Comparison of ENCODE assay signal across 15 cellular contexts in genomic region chr17:18191967-18192366, GRCh38. TPM values are rescaled to one million over a fixed set of nuclear protein-coding genes. Genes with fewer than 3 reads are reported as not detected.
DNase-seq lines count a peak whose midpoint lies in the region; ATAC-seq, FAIRE-seq and TF ChIP-seq lines count a peak whose summit lies in the region.
"Had no signal": no experiment of that assay in that cellular context is flagged by ENCODE, and none has a peak within 500 bp of the region (broad histone marks: within the 10 kb centered on the region; RNA-seq: fewer than 3 reads in every experiment).

No MANE protein-coding gene starts in this region.

- H3K4me1 ChIP-seq in MM.1S (ENCODE audit: low read length) = peaks cover 7% of the 10 kb centered on the region; the same call in 1 of the 2 replicates
- H3K4me1 ChIP-seq in endothelial cell of umbilical vein (ENCODE audit: control insufficient read depth, extremely low read depth, insufficient read depth, low read length) = peaks cover 43% of the 10 kb centered on the region
- peaks cover 67 to 97% of the 10 kb centered on the region in 2 donors for H3K4me1 ChIP-seq in gastrocnemius medialis

- H4K20me1 ChIP-seq in MM.1S (ENCODE audit: insufficient read depth, low read length) (peaks cover 18% of the 10 kb centered on the region), endothelial cell of umbilical vein (replicated peaks; ENCODE audit: control insufficient read depth, extremely low read depth, insufficient read depth, low read length) (no peaks in the 10 kb centered on the region)

- H2AFZ ChIP-seq in MM.1S (ENCODE audit: low read length) (no peak overlapping the region), endothelial cell of umbilical vein (ENCODE audit: low read depth, low read length) (no peak overlapping the region)

- CTCF ChIA-PET in endothelial cell of umbilical vein (lab: Charles Lee) = interaction anchor here (1.1 to 1.8 kb wide), 4 partner anchors 25 to 56 kb away, joined by 3 to 6 read pairs (median 4); no protein-coding TSS in a partner anchor

- no peak for ATAC-seq in gastrocnemius medialis
- no peak for ATAC-seq in GM21423 (IDR thresholded peaks at IDR 0.05; ENCODE audit: unreplicated experiment)

- H3K4me3 ChIP-seq in MM.1S (ENCODE audit: low read length) = no peak overlapping the region
- no peak overlapping the region for H3K4me3 ChIP-seq in endothelial cell of umbilical vein (replicated peaks in 1 of 3; ENCODE audit: insufficient read depth in 1 of 3, low read depth in 1 of 3, low read length in 3 of 3)
- no peak overlapping the region for H3K4me3 ChIP-seq in gastrocnemius medialis
- H3K4me3 ChIP-seq: SJSA1 had no signal

- TF ChIP-seq POLR2A in endothelial cell of umbilical vein (IDR thresholded peaks at IDR 0.05; ENCODE audit: low read depth, low read length) (no peak), gastrocnemius medialis (IDR thresholded peaks at IDR 0.05) (no peak)

- H3K9me2 ChIP-seq in MM.1S (replicated peaks; ENCODE audit: insufficient read depth, low read length) = no peaks in the 10 kb centered on the region

- POLR2A ChIA-PET in endothelial cell of umbilical vein (lab: Charles Lee) = interaction anchor here (1.1 kb wide), 1 partner anchor 27 kb away, joined by 3 read pairs; no protein-coding TSS in a partner anchor

- peak; percentile 26 for TF ChIP-seq CTCF in MM.1S (IDR thresholded peaks at IDR 0.05; ENCODE audit: low read length)
- peak in 1 of 2 donors; percentile 27 for TF ChIP-seq CTCF in endothelial cell of umbilical vein (IDR thresholded peaks at IDR 0.05; ENCODE audit: extremely low read depth in 1 of 2, insufficient read depth in 1 of 2, low read depth in 1 of 2, low read length in 2 of 2)
- TF ChIP-seq CTCF in gastrocnemius medialis (IDR thresholded peaks at IDR 0.05 in 4 of 5, conservative IDR thresholded peaks at IDR 0.05 in 1 of 5) = peak in 1 of 5 experiments; percentile 33

- dilution Hi-C loops in endothelial cell of umbilical vein (cut with MboI; ENCODE audit: extremely low pct_ligation_motif_present, low sequenced_read_pairs) = no loop called here

- in situ Hi-C loops in gastrocnemius medialis (cut with MboI; ENCODE audit: low sequenced_read_pairs in 4 of 4) = no loop called here

- no peaks in the 10 kb centered on the region for H3F3A ChIP-seq in MM.1S (ENCODE audit: insufficient read depth, low read length)

- no peak overlapping the region for H3K4me2 ChIP-seq in MM.1S (ENCODE audit: low read depth, low read length)
- no peak overlapping the region for H3K4me2 ChIP-seq in endothelial cell of umbilical vein (ENCODE audit: insufficient read depth, low read length)

- no peaks in the 10 kb centered on the region for H3K36me3 ChIP-seq in MM.1S (replicated peaks; ENCODE audit: insufficient read depth, low read length)
- H3K36me3 ChIP-seq in endothelial cell of umbilical vein (ENCODE audit: control insufficient read depth in 2 of 2, extremely low read depth in 1 of 2, insufficient read depth in 2 of 2, low read length in 2 of 2) = peaks cover 12 to 19% of the 10 kb centered on the region in 2 experiments
- H3K36me3 ChIP-seq in gastrocnemius medialis = peaks cover 0 to 20% of the 10 kb centered on the region in 2 donors

- no peaks in the 10 kb centered on the region for H3K9me1 ChIP-seq in endothelial cell of umbilical vein (replicated peaks; ENCODE audit: control insufficient read depth, extremely low read depth, insufficient read depth, low read length)

- FAIRE-seq in endothelial cell of umbilical vein (lab: Jason Lieb, UNC) = peak; percentile 37
- FAIRE-seq: endometrium had no signal

- no TSS peak for BruUV-seq in endothelial cell of umbilical vein (replicated peaks; lab: Mats Ljungman, UMichigan)

- DNase-seq in DMS 273 (lab: John Stamatoyannopoulos, UW; ENCODE audit: unreplicated experiment) (peak; percentile 22), DMS 273 treated with DMSO at 0.1 percent for 48 hours (lab: John Stamatoyannopoulos, UW) (no peak), MM.1S (no peak), endothelial cell of umbilical vein (ENCODE audit: low read depth, low spot score) (no peak), gastrocnemius medialis (no peak), T1000 (lab: John Stamatoyannopoulos, UW) (no peak), NCI-H1694 (lab: John Stamatoyannopoulos, UW) (no peak)
- DNase-seq: activated T-cell treated with anti-CD3 and anti-CD28 coated beads, Interleukin-2, amount 50 U/mL, for 1 hour; Karpas-422; midbrain; stimulated activated CD4-positive, alpha-beta T cell treated with anti-CD3 and anti-CD28 coated beads, Interleukin-4, amount 100 ng/mL, for 24 hours had no signal

- intact Hi-C loops in endothelial cell of umbilical vein (cut with micrococcal nuclease) = no loop called here
- intact Hi-C loops in gastrocnemius medialis (cut with DNase I; ENCODE audit: low total_unique reads) = no loop called here

- H3K79me2 ChIP-seq in MM.1S (ENCODE audit: low read length) = peaks cover 92% of the 10 kb centered on the region
- peaks cover 89% of the 10 kb centered on the region for H3K79me2 ChIP-seq in endothelial cell of umbilical vein (ENCODE audit: control insufficient read depth, insufficient read depth, low read length)

- H3K9me3 ChIP-seq in MM.1S (replicated peaks; ENCODE audit: insufficient read depth, low read length) = no peaks in the 10 kb centered on the region
- H3K9me3 ChIP-seq in endothelial cell of umbilical vein (replicated peaks; ENCODE audit: control insufficient read depth, insufficient read depth, low read length) = no peaks in the 10 kb centered on the region
- no peaks in the 10 kb centered on the region for H3K9me3 ChIP-seq in gastrocnemius medialis
- H3K9me3 ChIP-seq: SJSA1 had no signal

- H3K27ac ChIP-seq in MM.1S (ENCODE audit: low read length) = no peak overlapping the region
- no peak overlapping the region for H3K27ac ChIP-seq in endothelial cell of umbilical vein (ENCODE audit: insufficient read depth, low read depth, low read length)
- peak overlapping the region; percentile 59 to 97 (median 92) for H3K27ac ChIP-seq in gastrocnemius medialis
- H3K27ac ChIP-seq: 22Rv1, SJSA1 had no signal

- H3K9ac ChIP-seq in MM.1S (ENCODE audit: low read length) = no peak overlapping the region
- no peak overlapping the region for H3K9ac ChIP-seq in endothelial cell of umbilical vein (replicated peaks; ENCODE audit: extremely low read depth, insufficient read depth, low read length)

- no peaks in the 10 kb centered on the region for H3K27me3 ChIP-seq in MM.1S (replicated peaks; ENCODE audit: insufficient read depth, low read length)
- H3K27me3 ChIP-seq in endothelial cell of umbilical vein (ENCODE audit: control insufficient read depth in 2 of 2, insufficient read depth in 2 of 2, low read length in 2 of 2) = no peaks in the 10 kb centered on the region
- H3K27me3 ChIP-seq in gastrocnemius medialis = no peaks in the 10 kb centered on the region
- H3K27me3 ChIP-seq: SJSA1 had no signal

TF ChIP-seq in endothelial cell of umbilical vein, 7 proteins besides CTCF, POLR2A, EP300 and RAD21:
- TF ChIP-seq MYC (IDR thresholded peaks at IDR 0.05; ENCODE audit: low read depth, low read length) = no peak
- no peak for TF ChIP-seq FOS (IDR thresholded peaks at IDR 0.05; ENCODE audit: borderline replicate concordance, insufficient read depth, low read length)
- no peak for TF ChIP-seq GATA2 (IDR thresholded peaks at IDR 0.05; ENCODE audit: insufficient read depth, insufficient read length, low read depth, low read length)
- TF ChIP-seq MAX (IDR thresholded peaks at IDR 0.05; ENCODE audit: insufficient read depth, insufficient read length) = no peak
- no peak for TF ChIP-seq JUN (IDR thresholded peaks at IDR 0.05; ENCODE audit: borderline replicate concordance, insufficient read depth, insufficient read length, low read depth)
- no peak for TF ChIP-seq EZH2 (IDR thresholded peaks at IDR 0.05; ENCODE audit: borderline replicate concordance, low read depth, low read length, severe bottlenecking)
- TF ChIP-seq POLR2AphosphoS5 (IDR thresholded peaks at IDR 0.05; ENCODE audit: insufficient read depth, low read depth, low read length) = no peak

RNA-seq across cellular contexts. Expression of gene ALKBH5, which starts 8.3 kb away (rescaled TPM):
- total RNA-seq in endothelial cell of umbilical vein (70.7 and 71.0 TPM in 2 replicates), gastrocnemius medialis (100 to 1,000 TPM; 188 to 271 (median 224) TPM)
- 54.5 and 55.3 TPM in 2 replicates for polyA plus RNA-seq in endothelial cell of umbilical vein
- 49.2 and 50.9 TPM in 2 replicates for polyA plus RNA-seq in endothelial cell of umbilical vein (2011; cell fraction: cytosol; rRNA removed)
- 22.4 and 25.2 TPM in 2 replicates for polyA plus RNA-seq in endothelial cell of umbilical vein (2011; cell fraction: nucleus; rRNA removed)
- 41.3 and 42.9 TPM in 2 replicates for polyA plus RNA-seq in endothelial cell of umbilical vein (2012)
- 79.3 and 89.4 TPM in 2 replicates for polyA minus RNA-seq in endothelial cell of umbilical vein
- 106 TPM for polyA minus RNA-seq in endothelial cell of umbilical vein (2011; cell fraction: cytosol; rRNA and poly(A)+ RNA removed)
- polyA minus RNA-seq in endothelial cell of umbilical vein (2011; cell fraction: nucleus; rRNA and poly(A)+ RNA removed) = 18.0 and 18.2 TPM in 2 replicates

RNA-seq across cellular contexts. Expression of gene LLGL1, which starts 33.5 kb away (rescaled TPM):
- total RNA-seq in endothelial cell of umbilical vein = 34.9 and 36.8 TPM in 2 replicates
- 47.1 and 55.5 TPM in 2 replicates for polyA plus RNA-seq in endothelial cell of umbilical vein
- polyA plus RNA-seq in endothelial cell of umbilical vein (2011; cell fraction: cytosol; rRNA removed) = 30.8 and 38.9 TPM in 2 replicates
- 47.3 and 56.7 TPM in 2 replicates for polyA plus RNA-seq in endothelial cell of umbilical vein (2011; cell fraction: nucleus; rRNA removed)
- 24.1 and 28.5 TPM in 2 replicates for polyA plus RNA-seq in endothelial cell of umbilical vein (2012)
- polyA minus RNA-seq in endothelial cell of umbilical vein = 36.3 and 42.3 TPM in 2 replicates
- polyA minus RNA-seq in endothelial cell of umbilical vein (2011; cell fraction: cytosol; rRNA and poly(A)+ RNA removed) = 14.3 TPM
- polyA minus RNA-seq in endothelial cell of umbilical vein (2011; cell fraction: nucleus; rRNA and poly(A)+ RNA removed) = 17.3 and 24.4 TPM in 2 replicates
- 10 to 100 TPM in 3 of 4 donors, 1 to 10 TPM in 1; 9.7 to 21.0 (median 15.7) TPM for total RNA-seq in gastrocnemius medialis

Comparison
In these comparisons a context has a peak if more than half of its experiments do, and no peak if none do; other contexts are left out.
1. H3K27ac ChIP-seq: peak in gastrocnemius medialis (4 of 4); none in MM.1S (single experiment) and endothelial cell of umbilical vein (single experiment).